Comparison of ENCODE assay signal across 1 cellular context in the genomic region with DNA sequence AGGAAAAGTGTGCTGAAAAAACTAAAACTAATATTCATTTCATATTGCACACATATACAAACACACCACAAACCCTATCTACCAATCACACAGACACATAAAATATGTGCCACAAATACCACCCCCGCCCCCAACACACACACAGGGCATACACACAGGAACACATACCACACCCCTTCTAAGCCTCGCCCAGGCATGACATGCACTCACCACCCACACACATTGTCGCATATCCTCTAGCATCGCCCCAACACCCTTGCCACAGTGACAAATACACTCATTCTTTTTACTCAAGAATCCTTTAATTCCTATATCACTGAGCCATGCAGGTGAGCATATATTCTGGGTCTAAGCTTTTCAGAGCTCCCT.
TF ChIP-seq lines count a peak whose summit lies in the region.

No MANE protein-coding gene starts in this region.

TF ChIP-seq in GM12878, 131 proteins besides CTCF, POLR2A, EP300 and RAD21 (continued from another document and continues in another):
- TF ChIP-seq FOXK2 (IDR thresholded peaks at IDR 0.05) (no peak), LARP7 (IDR thresholded peaks at IDR 0.05) (no peak), SUZ12 (IDR thresholded peaks at IDR 0.05; ENCODE audit: unreplicated experiment) (no peak), CEBPB (IDR thresholded peaks at IDR 0.05; ENCODE audit: borderline replicate concordance in 1 of 2, low read depth in 2 of 2, low read length in 2 of 2) (no peak), POLR2AphosphoS2 (IDR thresholded peaks at IDR 0.05; ENCODE audit: low read depth, low read length) (no peak), DPF2 (IDR thresholded peaks at IDR 0.05) (0 out of 2 replicates have a peak, but pooled peaks have one; percentile 17), MYB (IDR thresholded peaks at IDR 0.05; ENCODE audit: borderline replicate concordance, low read depth, low read length) (no peak), PML (IDR thresholded peaks at IDR 0.05; ENCODE audit: low read length) (no peak), NFXL1 (IDR thresholded peaks at IDR 0.05; ENCODE audit: borderline replicate concordance) (no peak), TAF1 (IDR thresholded peaks at IDR 0.05; ENCODE audit: borderline replicate concordance, low read depth, low read length) (no peak), CREB1 (IDR thresholded peaks at IDR 0.05; ENCODE audit: low read depth) (no peak), KDM1A (IDR thresholded peaks at IDR 0.05; ENCODE audit: borderline replicate concordance) (no peak), KLF5 (IDR thresholded peaks at IDR 0.05; ENCODE audit: partially characterized antibody) (peak; percentile 30), BACH1 (IDR thresholded peaks at IDR 0.05; ENCODE audit: borderline replicate concordance) (no peak), SMC3 (IDR thresholded peaks at IDR 0.05; ENCODE audit: borderline replicate concordance, low read length) (no peak), POLR2AphosphoS5 (IDR thresholded peaks at IDR 0.05; ENCODE audit: low read length) (no peak), ZNF384 (IDR thresholded peaks at IDR 0.05; ENCODE audit: borderline replicate concordance, low read depth, low read length) (no peak), CBX5 (IDR thresholded peaks at IDR 0.05; ENCODE audit: low read depth) (no peak), BHLHE40 (IDR thresholded peaks at IDR 0.05; ENCODE audit: borderline replicate concordance in 1 of 2, low read depth in 2 of 2, low read length in 1 of 2) (no peak), WRNIP1 (IDR thresholded peaks at IDR 0.05; ENCODE audit: borderline replicate concordance, low read depth, low read length) (no peak), IKZF2 (IDR thresholded peaks at IDR 0.05) (peak in 1 of 2 experiments; percentile 58; a peak in 2 of 4 replicates), NR2F1 (conservative IDR thresholded peaks at IDR 0.05) (no peak), BRCA1 (IDR thresholded peaks at IDR 0.05; ENCODE audit: low read depth, low read length) (no peak), SIX5 (IDR thresholded peaks at IDR 0.05; ENCODE audit: low read depth, low read length, severe bottlenecking) (no peak), GATAD2B (conservative IDR thresholded peaks at IDR 0.05; ENCODE audit: low read depth) (no peak; the same call in 1 of the 2 replicates), POU2F2 (IDR thresholded peaks at IDR 0.05; ENCODE audit: borderline replicate concordance, low read depth, low read length) (peak; percentile 40; the same call in 1 of the 3 replicates), RFX5 (IDR thresholded peaks at IDR 0.05; ENCODE audit: low read depth, low read length) (no peak)
- TF ChIP-seq, protein P1, sequence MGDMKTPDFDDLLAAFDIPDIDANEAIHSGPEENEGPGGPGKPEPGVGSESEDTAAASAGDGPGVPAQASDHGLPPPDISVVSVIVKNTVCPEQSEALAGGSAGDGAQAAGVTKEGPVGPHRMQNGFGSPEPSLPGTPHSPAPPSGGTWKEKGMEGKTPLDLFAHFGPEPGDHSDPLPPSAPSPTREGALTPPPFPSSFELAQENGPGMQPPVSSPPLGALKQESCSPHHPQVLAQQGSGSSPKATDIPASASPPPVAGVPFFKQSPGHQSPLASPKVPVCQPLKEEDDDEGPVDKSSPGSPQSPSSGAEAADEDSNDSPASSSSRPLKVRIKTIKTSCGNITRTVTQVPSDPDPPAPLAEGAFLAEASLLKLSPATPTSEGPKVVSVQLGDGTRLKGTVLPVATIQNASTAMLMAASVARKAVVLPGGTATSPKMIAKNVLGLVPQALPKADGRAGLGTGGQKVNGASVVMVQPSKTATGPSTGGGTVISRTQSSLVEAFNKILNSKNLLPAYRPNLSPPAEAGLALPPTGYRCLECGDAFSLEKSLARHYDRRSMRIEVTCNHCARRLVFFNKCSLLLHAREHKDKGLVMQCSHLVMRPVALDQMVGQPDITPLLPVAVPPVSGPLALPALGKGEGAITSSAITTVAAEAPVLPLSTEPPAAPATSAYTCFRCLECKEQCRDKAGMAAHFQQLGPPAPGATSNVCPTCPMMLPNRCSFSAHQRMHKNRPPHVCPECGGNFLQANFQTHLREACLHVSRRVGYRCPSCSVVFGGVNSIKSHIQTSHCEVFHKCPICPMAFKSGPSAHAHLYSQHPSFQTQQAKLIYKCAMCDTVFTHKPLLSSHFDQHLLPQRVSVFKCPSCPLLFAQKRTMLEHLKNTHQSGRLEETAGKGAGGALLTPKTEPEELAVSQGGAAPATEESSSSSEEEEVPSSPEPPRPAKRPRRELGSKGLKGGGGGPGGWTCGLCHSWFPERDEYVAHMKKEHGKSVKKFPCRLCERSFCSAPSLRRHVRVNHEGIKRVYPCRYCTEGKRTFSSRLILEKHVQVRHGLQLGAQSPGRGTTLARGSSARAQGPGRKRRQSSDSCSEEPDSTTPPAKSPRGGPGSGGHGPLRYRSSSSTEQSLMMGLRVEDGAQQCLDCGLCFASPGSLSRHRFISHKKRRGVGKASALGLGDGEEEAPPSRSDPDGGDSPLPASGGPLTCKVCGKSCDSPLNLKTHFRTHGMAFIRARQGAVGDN (IDR thresholded peaks at IDR 0.05) = no peak
- TF ChIP-seq, protein P2, sequence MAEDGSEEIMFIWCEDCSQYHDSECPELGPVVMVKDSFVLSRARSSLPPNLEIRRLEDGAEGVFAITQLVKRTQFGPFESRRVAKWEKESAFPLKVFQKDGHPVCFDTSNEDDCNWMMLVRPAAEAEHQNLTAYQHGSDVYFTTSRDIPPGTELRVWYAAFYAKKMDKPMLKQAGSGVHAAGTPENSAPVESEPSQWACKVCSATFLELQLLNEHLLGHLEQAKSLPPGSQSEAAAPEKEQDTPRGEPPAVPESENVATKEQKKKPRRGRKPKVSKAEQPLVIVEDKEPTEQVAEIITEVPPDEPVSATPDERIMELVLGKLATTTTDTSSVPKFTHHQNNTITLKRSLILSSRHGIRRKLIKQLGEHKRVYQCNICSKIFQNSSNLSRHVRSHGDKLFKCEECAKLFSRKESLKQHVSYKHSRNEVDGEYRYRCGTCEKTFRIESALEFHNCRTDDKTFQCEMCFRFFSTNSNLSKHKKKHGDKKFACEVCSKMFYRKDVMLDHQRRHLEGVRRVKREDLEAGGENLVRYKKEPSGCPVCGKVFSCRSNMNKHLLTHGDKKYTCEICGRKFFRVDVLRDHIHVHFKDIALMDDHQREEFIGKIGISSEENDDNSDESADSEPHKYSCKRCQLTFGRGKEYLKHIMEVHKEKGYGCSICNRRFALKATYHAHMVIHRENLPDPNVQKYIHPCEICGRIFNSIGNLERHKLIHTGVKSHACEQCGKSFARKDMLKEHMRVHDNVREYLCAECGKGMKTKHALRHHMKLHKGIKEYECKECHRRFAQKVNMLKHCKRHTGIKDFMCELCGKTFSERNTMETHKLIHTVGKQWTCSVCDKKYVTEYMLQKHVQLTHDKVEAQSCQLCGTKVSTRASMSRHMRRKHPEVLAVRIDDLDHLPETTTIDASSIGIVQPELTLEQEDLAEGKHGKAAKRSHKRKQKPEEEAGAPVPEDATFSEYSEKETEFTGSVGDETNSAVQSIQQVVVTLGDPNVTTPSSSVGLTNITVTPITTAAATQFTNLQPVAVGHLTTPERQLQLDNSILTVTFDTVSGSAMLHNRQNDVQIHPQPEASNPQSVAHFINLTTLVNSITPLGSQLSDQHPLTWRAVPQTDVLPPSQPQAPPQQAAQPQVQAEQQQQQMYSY (CRISPR knock-in tag; IDR thresholded peaks at IDR 0.05) = no peak
- TF ChIP-seq, protein P3, sequence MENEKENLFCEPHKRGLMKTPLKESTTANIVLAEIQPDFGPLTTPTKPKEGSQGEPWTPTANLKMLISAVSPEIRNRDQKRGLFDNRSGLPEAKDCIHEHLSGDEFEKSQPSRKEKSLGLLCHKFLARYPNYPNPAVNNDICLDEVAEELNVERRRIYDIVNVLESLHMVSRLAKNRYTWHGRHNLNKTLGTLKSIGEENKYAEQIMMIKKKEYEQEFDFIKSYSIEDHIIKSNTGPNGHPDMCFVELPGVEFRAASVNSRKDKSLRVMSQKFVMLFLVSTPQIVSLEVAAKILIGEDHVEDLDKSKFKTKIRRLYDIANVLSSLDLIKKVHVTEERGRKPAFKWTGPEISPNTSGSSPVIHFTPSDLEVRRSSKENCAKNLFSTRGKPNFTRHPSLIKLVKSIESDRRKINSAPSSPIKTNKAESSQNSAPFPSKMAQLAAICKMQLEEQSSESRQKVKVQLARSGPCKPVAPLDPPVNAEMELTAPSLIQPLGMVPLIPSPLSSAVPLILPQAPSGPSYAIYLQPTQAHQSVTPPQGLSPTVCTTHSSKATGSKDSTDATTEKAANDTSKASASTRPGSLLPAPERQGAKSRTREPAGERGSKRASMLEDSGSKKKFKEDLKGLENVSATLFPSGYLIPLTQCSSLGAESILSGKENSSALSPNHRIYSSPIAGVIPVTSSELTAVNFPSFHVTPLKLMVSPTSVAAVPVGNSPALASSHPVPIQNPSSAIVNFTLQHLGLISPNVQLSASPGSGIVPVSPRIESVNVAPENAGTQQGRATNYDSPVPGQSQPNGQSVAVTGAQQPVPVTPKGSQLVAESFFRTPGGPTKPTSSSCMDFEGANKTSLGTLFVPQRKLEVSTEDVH (IDR thresholded peaks at IDR 0.05; ENCODE audit: low read depth, partially characterized antibody) = no peak
- TF ChIP-seq, protein P4, sequence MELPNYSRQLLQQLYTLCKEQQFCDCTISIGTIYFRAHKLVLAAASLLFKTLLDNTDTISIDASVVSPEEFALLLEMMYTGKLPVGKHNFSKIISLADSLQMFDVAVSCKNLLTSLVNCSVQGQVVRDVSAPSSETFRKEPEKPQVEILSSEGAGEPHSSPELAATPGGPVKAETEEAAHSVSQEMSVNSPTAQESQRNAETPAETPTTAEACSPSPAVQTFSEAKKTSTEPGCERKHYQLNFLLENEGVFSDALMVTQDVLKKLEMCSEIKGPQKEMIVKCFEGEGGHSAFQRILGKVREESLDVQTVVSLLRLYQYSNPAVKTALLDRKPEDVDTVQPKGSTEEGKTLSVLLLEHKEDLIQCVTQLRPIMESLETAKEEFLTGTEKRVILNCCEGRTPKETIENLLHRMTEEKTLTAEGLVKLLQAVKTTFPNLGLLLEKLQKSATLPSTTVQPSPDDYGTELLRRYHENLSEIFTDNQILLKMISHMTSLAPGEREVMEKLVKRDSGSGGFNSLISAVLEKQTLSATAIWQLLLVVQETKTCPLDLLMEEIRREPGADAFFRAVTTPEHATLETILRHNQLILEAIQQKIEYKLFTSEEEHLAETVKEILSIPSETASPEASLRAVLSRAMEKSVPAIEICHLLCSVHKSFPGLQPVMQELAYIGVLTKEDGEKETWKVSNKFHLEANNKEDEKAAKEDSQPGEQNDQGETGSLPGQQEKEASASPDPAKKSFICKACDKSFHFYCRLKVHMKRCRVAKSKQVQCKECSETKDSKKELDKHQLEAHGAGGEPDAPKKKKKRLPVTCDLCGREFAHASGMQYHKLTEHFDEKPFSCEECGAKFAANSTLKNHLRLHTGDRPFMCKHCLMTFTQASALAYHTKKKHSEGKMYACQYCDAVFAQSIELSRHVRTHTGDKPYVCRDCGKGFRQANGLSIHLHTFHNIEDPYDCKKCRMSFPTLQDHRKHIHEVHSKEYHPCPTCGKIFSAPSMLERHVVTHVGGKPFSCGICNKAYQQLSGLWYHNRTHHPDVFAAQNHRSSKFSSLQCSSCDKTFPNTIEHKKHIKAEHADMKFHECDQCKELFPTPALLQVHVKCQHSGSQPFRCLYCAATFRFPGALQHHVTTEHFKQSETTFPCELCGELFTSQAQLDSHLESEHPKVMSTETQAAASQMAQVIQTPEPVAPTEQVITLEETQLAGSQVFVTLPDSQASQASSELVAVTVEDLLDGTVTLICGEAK (IDR thresholded peaks at IDR 0.05; ENCODE audit: borderline replicate concordance) = no peak
- TF ChIP-seq, protein P5, sequence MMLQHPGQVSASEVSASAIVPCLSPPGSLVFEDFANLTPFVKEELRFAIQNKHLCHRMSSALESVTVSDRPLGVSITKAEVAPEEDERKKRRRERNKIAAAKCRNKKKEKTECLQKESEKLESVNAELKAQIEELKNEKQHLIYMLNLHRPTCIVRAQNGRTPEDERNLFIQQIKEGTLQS (IDR thresholded peaks at IDR 0.05; ENCODE audit: borderline replicate concordance, extremely low read depth, low read depth, low read length) = no peak
- TF ChIP-seq, protein P6, sequence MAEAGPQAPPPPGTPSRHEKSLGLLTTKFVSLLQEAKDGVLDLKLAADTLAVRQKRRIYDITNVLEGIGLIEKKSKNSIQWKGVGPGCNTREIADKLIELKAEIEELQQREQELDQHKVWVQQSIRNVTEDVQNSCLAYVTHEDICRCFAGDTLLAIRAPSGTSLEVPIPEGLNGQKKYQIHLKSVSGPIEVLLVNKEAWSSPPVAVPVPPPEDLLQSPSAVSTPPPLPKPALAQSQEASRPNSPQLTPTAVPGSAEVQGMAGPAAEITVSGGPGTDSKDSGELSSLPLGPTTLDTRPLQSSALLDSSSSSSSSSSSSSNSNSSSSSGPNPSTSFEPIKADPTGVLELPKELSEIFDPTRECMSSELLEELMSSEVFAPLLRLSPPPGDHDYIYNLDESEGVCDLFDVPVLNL (IDR thresholded peaks at IDR 0.05; ENCODE audit: low read depth, low read length) = no peak
- TF ChIP-seq, protein P7, sequence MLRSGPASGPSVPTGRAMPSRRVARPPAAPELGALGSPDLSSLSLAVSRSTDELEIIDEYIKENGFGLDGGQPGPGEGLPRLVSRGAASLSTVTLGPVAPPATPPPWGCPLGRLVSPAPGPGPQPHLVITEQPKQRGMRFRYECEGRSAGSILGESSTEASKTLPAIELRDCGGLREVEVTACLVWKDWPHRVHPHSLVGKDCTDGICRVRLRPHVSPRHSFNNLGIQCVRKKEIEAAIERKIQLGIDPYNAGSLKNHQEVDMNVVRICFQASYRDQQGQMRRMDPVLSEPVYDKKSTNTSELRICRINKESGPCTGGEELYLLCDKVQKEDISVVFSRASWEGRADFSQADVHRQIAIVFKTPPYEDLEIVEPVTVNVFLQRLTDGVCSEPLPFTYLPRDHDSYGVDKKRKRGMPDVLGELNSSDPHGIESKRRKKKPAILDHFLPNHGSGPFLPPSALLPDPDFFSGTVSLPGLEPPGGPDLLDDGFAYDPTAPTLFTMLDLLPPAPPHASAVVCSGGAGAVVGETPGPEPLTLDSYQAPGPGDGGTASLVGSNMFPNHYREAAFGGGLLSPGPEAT (IDR thresholded peaks at IDR 0.05; ENCODE audit: low read depth) = peak; percentile 42; the same call in 1 of the 2 replicates
